Comparison of ENCODE assay signal across 11 cellular contexts in genomic region chr11:78332174-78332866, GRCh38.
A peak's percentile ranks its signal among the peaks of the same experiment; 100 is the strongest.
DNase-seq lines count a peak whose midpoint lies in the region; ATAC-seq and TF ChIP-seq lines count a peak whose summit lies in the region.
"Had no signal": no experiment of that assay in that cellular context is flagged by ENCODE, and none has a peak within 500 bp of the region (broad histone marks: within the 10 kb centered on the region; RNA-seq: fewer than 3 reads in every experiment).

No MANE protein-coding gene starts in this region.

- H3K4me3 ChIP-seq in neural progenitor cell = no peak overlapping the region
- H3K4me3 ChIP-seq: cardiac muscle cell, thyroid gland had no signal

- no peaks in the 10 kb centered on the region for H3K79me2 ChIP-seq in neural progenitor cell (ENCODE audit: low read depth)

- intact Hi-C loops in Calu3 (cut with micrococcal nuclease; ENCODE audit: unreplicated experiment) = no loop called here

- H3K36me3 ChIP-seq in neural progenitor cell = no peaks in the 10 kb centered on the region
- H3K36me3 ChIP-seq: cardiac muscle cell, thyroid gland had no signal

- no peaks in the 10 kb centered on the region for H3K9me3 ChIP-seq in neural progenitor cell (ENCODE audit: low read depth)
- H3K9me3 ChIP-seq: thyroid gland had no signal

- H3K4me1 ChIP-seq in neural progenitor cell = peaks cover 16% of the 10 kb centered on the region

- in situ Hi-C loops in ACHN (cut with HindIII; ENCODE audit: low pct_ligation_motif_present, low pct_unique_long_range_greater_than_20kb, low sequenced_read_pairs) = no loop called here

- H3K4me3 Mint-ChIP-seq in activated naive CD8-positive, alpha-beta T cell treated with anti-CD3 and anti-CD28 coated beads, Interleukin-2, amount 50 U/mL, for 24 hours = no peak overlapping the region
- H3K4me3 Mint-ChIP-seq in neural progenitor cell (no peak overlapping the region), Calu3 (ENCODE audit: low read depth, unreplicated experiment) (no peak overlapping the region)
- H3K4me3 Mint-ChIP-seq: WTC11 had no signal

- no peak overlapping the region for H3K27ac Mint-ChIP-seq in activated naive CD8-positive, alpha-beta T cell treated with anti-CD3 and anti-CD28 coated beads, Interleukin-2, amount 50 U/mL, for 24 hours
- no peak overlapping the region for H3K27ac Mint-ChIP-seq in neural progenitor cell
- H3K27ac Mint-ChIP-seq in Calu3 (ENCODE audit: unreplicated experiment) = no peak overlapping the region
- H3K27ac Mint-ChIP-seq: WTC11 had no signal

- H3K36me3 Mint-ChIP-seq in activated naive CD8-positive, alpha-beta T cell treated with anti-CD3 and anti-CD28 coated beads, Interleukin-2, amount 50 U/mL, for 24 hours (ENCODE audit: low read depth) = no peaks in the 10 kb centered on the region
- no peaks in the 10 kb centered on the region for H3K36me3 Mint-ChIP-seq in neural progenitor cell
- no peaks in the 10 kb centered on the region for H3K36me3 Mint-ChIP-seq in Calu3 (ENCODE audit: insufficient read depth, unreplicated experiment)

- no peaks in the 10 kb centered on the region for H3K27me3 ChIP-seq in neural progenitor cell
- H3K27me3 ChIP-seq: cardiac muscle cell, thyroid gland had no signal

- peaks cover 13% of the 10 kb centered on the region for H3F3A ChIP-seq in neural progenitor cell (ENCODE audit: low read depth)

- no TSS peak for BruUV-seq in Calu3 (replicated peaks; lab: Mats Ljungman, UMichigan)

- CTCF ChIA-PET in Calu3 (lab: Charles Lee) = no interaction called here

- peak overlapping the region; percentile 43 for H3K4me2 ChIP-seq in neural progenitor cell

- TF ChIP-seq CTCF in neural progenitor cell (IDR thresholded peaks at IDR 0.05) (no peak), Calu3 (IDR thresholded peaks at IDR 0.05; ENCODE audit: unreplicated experiment) (no peak)

- no peaks in the 10 kb centered on the region for H3K27me3 Mint-ChIP-seq in activated naive CD8-positive, alpha-beta T cell treated with anti-CD3 and anti-CD28 coated beads, Interleukin-2, amount 50 U/mL, for 24 hours
- no peaks in the 10 kb centered on the region for H3K27me3 Mint-ChIP-seq in neural progenitor cell (ENCODE audit: insufficient read depth, low read depth)
- no peaks in the 10 kb centered on the region for H3K27me3 Mint-ChIP-seq in Calu3 (ENCODE audit: unreplicated experiment)

- ATAC-seq in GM18868 (IDR thresholded peaks at IDR 0.05; ENCODE audit: unreplicated experiment) (peak; percentile 70), HG02759 (IDR thresholded peaks at IDR 0.05; ENCODE audit: unreplicated experiment) (peak; percentile 40), HG03457 (IDR thresholded peaks at IDR 0.05; ENCODE audit: unreplicated experiment) (no peak), HG02852 (IDR thresholded peaks at IDR 0.05; ENCODE audit: unreplicated experiment) (no peak)
- peak; percentile 57 for ATAC-seq in activated naive CD8-positive, alpha-beta T cell treated with anti-CD3 and anti-CD28 coated beads, Interleukin-2, amount 50 U/mL, for 24 hours
- ATAC-seq: WTC11 had no signal

- H2AFZ ChIP-seq in neural progenitor cell (replicated peaks) = no peak overlapping the region

- H3K9me3 Mint-ChIP-seq in activated naive CD8-positive, alpha-beta T cell treated with anti-CD3 and anti-CD28 coated beads, Interleukin-2, amount 50 U/mL, for 24 hours = no peaks in the 10 kb centered on the region
- peaks cover 15% of the 10 kb centered on the region for H3K9me3 Mint-ChIP-seq in neural progenitor cell
- no peaks in the 10 kb centered on the region for H3K9me3 Mint-ChIP-seq in Calu3 (ENCODE audit: low read depth, unreplicated experiment)

- peak overlapping the region; percentile 82 for H3K27ac ChIP-seq in neural progenitor cell
- H3K27ac ChIP-seq: cardiac muscle cell, thyroid gland had no signal

- H3K9ac ChIP-seq in neural progenitor cell = no peak overlapping the region

- DNase-seq in activated naive CD8-positive, alpha-beta T cell treated with anti-CD3 and anti-CD28 coated beads, Interleukin-2, amount 50 U/mL, for 24 hours = no peak
- no peak for DNase-seq in neural progenitor cell (ENCODE audit: low spot score)
- DNase-seq in ACHN = no peak
- no peak for DNase-seq in Calu3
- DNase-seq: thyroid gland had no signal

- H3K4me1 Mint-ChIP-seq in activated naive CD8-positive, alpha-beta T cell treated with anti-CD3 and anti-CD28 coated beads, Interleukin-2, amount 50 U/mL, for 24 hours = peaks cover 14% of the 10 kb centered on the region
- H3K4me1 Mint-ChIP-seq in neural progenitor cell (peaks cover 8% of the 10 kb centered on the region), Calu3 (ENCODE audit: low read depth, unreplicated experiment) (no peaks in the 10 kb centered on the region)
- H3K4me1 Mint-ChIP-seq: WTC11 had no signal

- H4K20me1 ChIP-seq in neural progenitor cell (ENCODE audit: low read depth) = no peaks in the 10 kb centered on the region

Comparison
In these comparisons a context has a peak if more than half of its experiments do, and no peak if none do; other contexts are left out.
1. ATAC-seq: peak in GM18868 (single experiment), HG02759 (single experiment) and activated naive CD8-positive, alpha-beta T cell treated with anti-CD3 and anti-CD28 coated beads, Interleukin-2, amount 50 U/mL, for 24 hours (single experiment); none in HG03457 (single experiment) and HG02852 (single experiment).